Comparison of ENCODE assay signal across 1 cellular context in the genomic region with DNA sequence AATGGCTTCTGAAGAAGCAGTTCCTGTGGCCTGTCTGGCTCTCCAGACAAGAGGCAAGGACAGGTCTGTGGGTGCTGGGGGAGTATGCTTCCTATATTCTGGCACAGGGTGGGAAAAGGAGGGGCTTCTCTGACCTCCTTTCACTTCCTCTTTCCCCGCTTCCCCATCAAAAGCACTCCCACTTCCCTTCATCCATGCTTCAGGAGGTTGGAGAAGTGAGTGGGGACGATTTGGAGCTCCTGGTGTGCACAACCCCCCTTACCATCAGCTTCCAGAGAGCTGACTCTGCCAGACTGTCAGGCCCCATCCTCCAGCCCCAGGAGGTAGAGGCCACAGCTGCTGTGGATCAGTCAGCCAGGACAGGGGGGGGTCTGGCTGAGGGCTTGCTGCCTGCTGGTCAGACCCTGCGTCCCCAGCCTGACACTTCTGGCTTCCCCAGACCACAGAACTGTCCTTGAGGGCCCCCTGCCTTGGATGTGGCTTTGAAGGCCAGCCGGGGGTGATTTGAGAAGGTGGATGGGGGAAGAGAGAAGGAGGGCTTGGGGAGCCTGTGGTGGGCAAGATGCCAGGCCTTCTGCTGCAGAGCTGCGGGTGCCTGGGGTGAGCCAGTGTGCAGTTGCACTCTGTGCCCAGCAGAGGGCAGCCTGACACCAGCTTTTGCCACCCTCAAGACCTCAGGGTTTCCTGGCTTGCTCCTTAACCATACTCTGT.
TF ChIP-seq lines count a peak whose summit lies in the region.

No MANE protein-coding gene starts in this region.

TF ChIP-seq in WTC11, 78 proteins besides CTCF, POLR2A, EP300 and RAD21:
- TF ChIP-seq ZNF423 (CRISPR knock-in tag; IDR thresholded peaks at IDR 0.05) (0 out of 2 replicates have a peak, but pooled peaks have one; percentile 29), NFATC4 (CRISPR knock-in tag; IDR thresholded peaks at IDR 0.05) (no peak)
